ENCODE assay signal across 9 cellular contexts in the genomic region with DNA sequence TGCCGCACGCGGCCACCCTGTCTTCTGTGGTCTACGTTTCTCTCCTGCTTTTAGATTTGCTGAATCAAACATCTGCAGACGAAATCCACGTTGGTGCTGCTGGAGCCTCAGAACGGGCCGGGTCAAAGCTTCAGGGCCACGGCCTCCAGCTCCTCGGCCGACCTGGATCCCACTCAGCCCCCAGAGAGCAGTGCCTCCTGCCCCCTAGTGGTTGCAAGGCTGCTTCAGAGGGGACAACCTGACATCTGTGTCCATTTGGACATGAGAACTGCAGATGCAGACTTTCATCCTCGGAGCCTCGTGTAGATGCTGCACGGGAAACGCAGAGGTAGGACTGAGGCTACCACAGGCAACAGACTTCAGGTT. TPM values are rescaled to one million over a fixed set of nuclear protein-coding genes. Genes with fewer than 3 reads are reported as not detected.
DNase-seq lines count a peak whose midpoint lies in the region; ATAC-seq and TF ChIP-seq lines count a peak whose summit lies in the region.
"Had no signal": no experiment of that assay in that cellular context is flagged by ENCODE, and none has a peak within 500 bp of the region (broad histone marks: within the 10 kb centered on the region; RNA-seq: fewer than 3 reads in every experiment).

No MANE protein-coding gene starts in this region.

- H3K27me3 ChIP-seq in right cardiac atrium (ENCODE audit: control insufficient read depth, insufficient read depth), result no peaks in the 10 kb centered on the region

- ATAC-seq in Right ventricle myocardium inferior (no peak), right cardiac atrium (no peak), HG02938 (IDR thresholded peaks at IDR 0.05; ENCODE audit: unreplicated experiment) (no peak)
- ATAC-seq: activated T-cell treated with anti-CD3 and anti-CD28 coated beads, Interleukin-2, amount 50 U/mL, for 72 hours had no signal

- DNase-seq in Right ventricle myocardium inferior (ENCODE audit: missing footprints), result peak; percentile 16
- no peak for DNase-seq in right cardiac atrium
- DNase-seq in SK-N-DZ (ENCODE audit: low spot score), result peak; percentile 32
- DNase-seq in fibroblast of villous mesenchyme (ENCODE audit: low read depth), result no peak
- peak; percentile 24 for DNase-seq in pons (ENCODE audit: low spot score)
- no peak for DNase-seq in cortex of kidney (lab: John Stamatoyannopoulos, UW)
- no peak for DNase-seq in NCI-H1105 treated with DMSO at 0.1 percent for 48 hours (lab: John Stamatoyannopoulos, UW)

- no peak overlapping the region for H3K27ac ChIP-seq in right cardiac atrium (ENCODE audit: low read length)

- H3K9me3 ChIP-seq in right cardiac atrium (ENCODE audit: control insufficient read depth, low read length), result no peaks in the 10 kb centered on the region

- whole genome bisulfite sequencing in right cardiac atrium, result 72% methylated on average over 15 of the region's 15 CpGs

- H3K4me1 ChIP-seq in right cardiac atrium (ENCODE audit: control insufficient read depth, insufficient read depth, low read length), result no peaks in the 10 kb centered on the region

- no peak overlapping the region for H3K4me3 ChIP-seq in right cardiac atrium (ENCODE audit: low read length)
- H3K4me3 ChIP-seq in fibroblast of villous mesenchyme (ENCODE audit: low read depth, low read length), result no peak overlapping the region

- intact Hi-C loops in Right ventricle myocardium inferior (cut with DNase I) (no loop called here), right cardiac atrium (cut with DNase I) (no loop called here)

- peak; percentile 65 for TF ChIP-seq CTCF in fibroblast of villous mesenchyme (IDR thresholded peaks at IDR 0.05; ENCODE audit: insufficient read depth, low read depth, low read length)

RNA-seq across cellular contexts. Expression of a gene that starts 23.0 kb away (rescaled TPM):
- not detected for total RNA-seq in Right ventricle myocardium inferior
- not detected for total RNA-seq in right cardiac atrium
- polyA plus RNA-seq in right cardiac atrium, result not detected
- polyA plus RNA-seq in SK-N-DZ (2014; cell fraction: cytosol; rRNA removed), result 0.02 and 0.10 TPM in 2 replicates
- 0.32 TPM in 1 of 2 replicates, not detected in the other for polyA plus RNA-seq in SK-N-DZ (2014; cell fraction: nucleus; rRNA removed)
- not detected in 2 replicates for total RNA-seq in fibroblast of villous mesenchyme
- total RNA-seq: activated T-cell treated with anti-CD3 and anti-CD28 coated beads, Interleukin-2, amount 50 U/mL, for 72 hours had no signal

RNA-seq across cellular contexts. Expression of a gene that starts 55.5 kb away (rescaled TPM):
- total RNA-seq in Right ventricle myocardium inferior, result 13.4 TPM
- total RNA-seq in right cardiac atrium, result 10 to 100 TPM; 11.0 to 19.7 (median 15.5) TPM
- 15.6 TPM for polyA plus RNA-seq in right cardiac atrium
- 73.8 and 87.2 TPM in 2 replicates for polyA plus RNA-seq in SK-N-DZ (2014; cell fraction: cytosol; rRNA removed)
- polyA plus RNA-seq in SK-N-DZ (2014; cell fraction: nucleus; rRNA removed), result 46.6 and 62.7 TPM in 2 replicates
- total RNA-seq in fibroblast of villous mesenchyme, result 35.8 and 57.4 TPM in 2 replicates

Comparison
In these comparisons a context has a peak if more than half of its experiments do, and no peak if none do; other contexts are left out.
1. DNase-seq: peak in Right ventricle myocardium inferior (single experiment), SK-N-DZ (single experiment) and pons (single experiment); none in right cardiac atrium (0 of 3), fibroblast of villous mesenchyme (single experiment), cortex of kidney (single experiment) and NCI-H1105 treated with DMSO at 0.1 percent for 48 hours (single experiment).